In genomic region chr14:79117561-79117960, GRCh38 we compare ENCODE assay signal across 35 cellular contexts.
"Had no signal": no experiment of that assay in that cellular context is flagged by ENCODE, and none has a peak within 500 bp of the region (broad histone marks: within the 10 kb centered on the region; RNA-seq: fewer than 3 reads in every experiment).

No MANE protein-coding gene starts in this region.

- H3K27me3 ChIP-seq: adrenal gland, ascending aorta, body of pancreas, brain microvascular endothelial cell, breast epithelium, cardiac muscle cell had no signal

- H3K36me3 ChIP-seq: adrenal gland, ascending aorta, brain microvascular endothelial cell, breast epithelium, cardiac muscle cell had no signal

- H3K9me3 ChIP-seq: adrenal gland, ascending aorta, body of pancreas, breast epithelium had no signal

- H3K4me3 ChIP-seq: adrenal gland, ascending aorta, body of pancreas, breast epithelium, cardiac muscle cell had no signal

- H3K27ac ChIP-seq: adrenal gland, ascending aorta, body of pancreas, brain microvascular endothelial cell, breast epithelium, cardiac muscle cell had no signal

- ATAC-seq: activated naive CD4-positive, alpha-beta T cell treated with anti-CD3 and anti-CD28 coated beads, Interleukin-2, amount 50 U/mL, for 72 hours; activated naive CD8-positive, alpha-beta T cell treated with anti-CD3 and anti-CD28 coated beads, Interleukin-2, amount 50 U/mL, for 24 hours; activated T-cell treated with anti-CD3 and anti-CD28 coated beads, Interleukin-2, amount 50 U/mL, for 4 hours; activated T-cell treated with anti-CD3 and anti-CD28 coated beads, Interleukin-2, amount 50 U/mL, for 72 hours; activated T-helper 17 cell treated with anti-CD3 and anti-CD28 coated beads, Interleukin-2, amount 50 U/mL, for 72 hours; body of pancreas had no signal

- FAIRE-seq: astrocyte, bronchial epithelial cell had no signal

- DNase-seq: activated effector memory CD4-positive, alpha-beta T cell treated with anti-CD3 and anti-CD28 coated beads, Interleukin-2, amount 50 U/mL, for 16 hours; activated effector memory CD4-positive, alpha-beta T cell treated with Interleukin-2 at 50 U/mL for 16 hours; activated gamma-delta T cell; activated gamma-delta T cell treated with Interleukin-2 at 50 U/mL for 16 hours; activated naive CD4-positive, alpha-beta T cell; activated naive CD4-positive, alpha-beta T cell treated with anti-CD3 and anti-CD28 coated beads for 36 hours; activated naive CD4-positive, alpha-beta T cell treated with anti-CD3 and anti-CD28 coated beads, Interleukin-2, amount 10 ng/mL, durations not matched to agents 7 days and 5 days; activated naive CD4-positive, alpha-beta T cell treated with anti-CD3 and anti-CD28 coated beads, Interleukin-2, amount 50 U/mL, for 16 hours; activated naive CD4-positive, alpha-beta T cell treated with Interleukin-2 at 50 U/mL for 16 hours; activated naive CD8-positive, alpha-beta T cell treated with anti-CD3 and anti-CD28 coated beads for 36 hours; activated naive CD8-positive, alpha-beta T cell treated with anti-CD3 and anti-CD28 coated beads, Interleukin-2, amount 10 ng/mL, durations not matched to agents 7 days and 5 days; activated naive CD8-positive, alpha-beta T cell treated with anti-CD3 and anti-CD28 coated beads, Interleukin-2, amount 50 U/mL, for 24 hours; activated T-cell treated with anti-CD3 and anti-CD28 coated beads for 4 hours; activated T-cell treated with anti-CD3 and anti-CD28 coated beads, Interleukin-2, amount 50 U/mL, for 1 hour; activated T-cell treated with anti-CD3 and anti-CD28 coated beads, Interleukin-2, amount 50 U/mL, for 24 hours; activated T-cell treated with anti-CD3 and anti-CD28 coated beads, Interleukin-2, amount 50 U/mL, for 4 hours; activated T-cell treated with anti-CD3 and anti-CD28 coated beads, Interleukin-2, amount 50 U/mL, for 48 hours; activated T-cell treated with anti-CD3 and anti-CD28 coated beads, Interleukin-2, amount 50 U/mL, for 72 hours; adrenal gland; amniotic stem cell; amygdala; anterior cingulate cortex; aorta; body of pancreas; brain microvascular endothelial cell; caudate nucleus; central memory CD4-positive, alpha-beta T cell; cerebellar nuclear complex had no signal

- H3K4me1 ChIP-seq: adrenal gland, body of pancreas, breast epithelium had no signal
